In genomic region chr7:151851160-151851751, GRCh38 we compare ENCODE assay signal across 8 cellular contexts. TPM values are rescaled to one million over a fixed set of nuclear protein-coding genes. Genes with fewer than 3 reads are reported as not detected.
DNase-seq lines count a peak whose midpoint lies in the region; ATAC-seq and TF ChIP-seq lines count a peak whose summit lies in the region.

No MANE protein-coding gene starts in this region.

- no peaks in the 10 kb centered on the region for H3K9me3 Mint-ChIP-seq in central memory CD8-positive, alpha-beta T cell
- no peaks in the 10 kb centered on the region for H3K9me3 Mint-ChIP-seq in naive thymus-derived CD8-positive, alpha-beta T cell

- H3K27ac Mint-ChIP-seq in central memory CD8-positive, alpha-beta T cell (ENCODE audit: low read depth) = peak overlapping the region; percentile 67
- peak overlapping the region in 9 of 10 donors; percentile 14 to 89 (median 66) for H3K27ac Mint-ChIP-seq in naive thymus-derived CD8-positive, alpha-beta T cell

- H3K4me3 ChIP-seq in transverse colon = peak overlapping the region in 1 of 4 donors; percentile 20

- H3K27ac ChIP-seq in transverse colon = no peak overlapping the region

- peaks cover 22% of the 10 kb centered on the region for H3K4me1 Mint-ChIP-seq in central memory CD8-positive, alpha-beta T cell
- H3K4me1 Mint-ChIP-seq in naive thymus-derived CD8-positive, alpha-beta T cell = peaks cover 18 to 52% (median 41%) of the 10 kb centered on the region in 4 donors

- intact Hi-C loops in transverse colon (cut with DNase I; ENCODE audit: low total_unique reads) = no loop called here

- 55 to 65% methylated on average over 4 to 16 of the region's 16 CpGs for WGBS in transverse colon (ENCODE audit: low coverage in 1 of 2), 2 donors

- TF ChIP-seq CTCF in transverse colon (IDR thresholded peaks at IDR 0.05) = no peak

- H3K36me3 Mint-ChIP-seq in central memory CD8-positive, alpha-beta T cell (ENCODE audit: insufficient read depth) = peaks cover 6% of the 10 kb centered on the region
- H3K36me3 Mint-ChIP-seq in naive thymus-derived CD8-positive, alpha-beta T cell = peaks cover 0 to 4% (median 0%) of the 10 kb centered on the region in 3 donors

- POLR2A ChIA-PET in naive thymus-derived CD8-positive, alpha-beta T cell (lab: Charles Lee) = interaction anchor here (2.3 kb wide), 1 partner anchor 25 kb away, joined by 16 read pairs; the partner anchor contains the start of gene PRKAG2

- H3K9me3 ChIP-seq in transverse colon = no peaks in the 10 kb centered on the region

- in situ Hi-C loops in transverse colon (cut with MboI; ENCODE audit: low pct_ligation_motif_present in 1 of 4, low pct_unique_long_range_greater_than_20kb in 1 of 4, low sequenced_read_pairs in 3 of 4) = no loop called here

- peak; percentile 43 for DNase-seq in NOMO-1 treated with dmso at 0.1 percent for 144 hours (lab: John Stamatoyannopoulos, UW; ENCODE audit: unreplicated experiment)
- DNase-seq in central memory CD8-positive, alpha-beta T cell (ENCODE audit: low spot score in 2 of 2) = no peak
- peak in 2 of 10 donors; percentile 11 to 14 for DNase-seq in naive thymus-derived CD8-positive, alpha-beta T cell
- no peak for DNase-seq in transverse colon
- no peak for DNase-seq in dermis blood vessel endothelial cell
- DNase-seq in activated effector memory CD4-positive, alpha-beta T cell treated with anti-CD3 and anti-CD28 coated beads, Interleukin-2, amount 50 U/mL, for 16 hours = no peak

- no peaks in the 10 kb centered on the region for H3K36me3 ChIP-seq in transverse colon

- no peak for TF ChIP-seq EP300 in transverse colon (IDR thresholded peaks at IDR 0.05; ENCODE audit: low read depth)

- peak overlapping the region; percentile 28 for H3K4me3 Mint-ChIP-seq in central memory CD8-positive, alpha-beta T cell
- H3K4me3 Mint-ChIP-seq in naive thymus-derived CD8-positive, alpha-beta T cell = peak overlapping the region in 9 of 10 donors; percentile 39 to 77 (median 64)

- no peak for TF ChIP-seq POLR2A in transverse colon (IDR thresholded peaks at IDR 0.05)

- ATAC-seq in GM19468 (IDR thresholded peaks at IDR 0.05; ENCODE audit: extremely low read depth, unreplicated experiment) (peak; percentile 19), HG02938 (IDR thresholded peaks at IDR 0.05; ENCODE audit: unreplicated experiment) (no peak)
- ATAC-seq in central memory CD8-positive, alpha-beta T cell (replicated peaks; ENCODE audit: extremely low read depth, poor library complexity, severe bottlenecking) = no peak
- peak; percentile 53 to 57 for ATAC-seq in naive thymus-derived CD8-positive, alpha-beta T cell

- no peaks in the 10 kb centered on the region for H3K27me3 ChIP-seq in transverse colon

- H3K27me3 Mint-ChIP-seq in central memory CD8-positive, alpha-beta T cell = no peaks in the 10 kb centered on the region
- H3K27me3 Mint-ChIP-seq in naive thymus-derived CD8-positive, alpha-beta T cell = no peaks in the 10 kb centered on the region

- no peaks in the 10 kb centered on the region for H3K4me1 ChIP-seq in transverse colon

RNA-seq across cellular contexts. Expression of gene PRKAG2, which starts 25.7 kb away (rescaled TPM):
- total RNA-seq in naive thymus-derived CD8-positive, alpha-beta T cell = 10 to 100 TPM; 61.3 to 63.5 TPM
- polyA plus RNA-seq in naive thymus-derived CD8-positive, alpha-beta T cell = 10 to 100 TPM; 29.5 to 34.1 (median 30.7) TPM
- total RNA-seq in transverse colon (10 to 100 TPM; 25.1 to 57.8 (median 46.7) TPM), dermis blood vessel endothelial cell (16.8 and 21.4 TPM in 2 replicates)

Comparison
In these comparisons a context has a peak if more than half of its experiments do, and no peak if none do; other contexts are left out.
1. ATAC-seq: peak in GM19468 (single experiment) and naive thymus-derived CD8-positive, alpha-beta T cell (2 of 2); none in central memory CD8-positive, alpha-beta T cell (single experiment) and HG02938 (single experiment).